ENCODE assay signal across 10 cellular contexts in genomic region chrX:413322-414201, GRCh38. TPM values are rescaled to one million over a fixed set of nuclear protein-coding genes. Genes with fewer than 3 reads are reported as not detected.
DNase-seq lines count a peak whose midpoint lies in the region; ATAC-seq, FAIRE-seq and TF ChIP-seq lines count a peak whose summit lies in the region.
"Had no signal": no experiment of that assay in that cellular context is flagged by ENCODE, and none has a peak within 500 bp of the region (broad histone marks: within the 10 kb centered on the region; RNA-seq: fewer than 3 reads in every experiment).

No MANE protein-coding gene starts in this region.

- FAIRE-seq in astrocyte (lab: Jason Lieb, UNC): no peak
- FAIRE-seq in GM19239 (lab: Jason Lieb, UNC): no peak

- H4K20me1 ChIP-seq in astrocyte (ENCODE audit: insufficient read depth, low read length): no peaks in the 10 kb centered on the region

- no peaks in the 10 kb centered on the region for H3K27me3 ChIP-seq in astrocyte (ENCODE audit: insufficient read depth, low read length)
- no peaks in the 10 kb centered on the region for H3K27me3 ChIP-seq in right cardiac atrium (ENCODE audit: control insufficient read depth, insufficient read depth)
- no peaks in the 10 kb centered on the region for H3K27me3 ChIP-seq in psoas muscle (ENCODE audit: insufficient read depth in 3 of 3, low read length in 2 of 3)

- H3K36me3 Mint-ChIP-seq in astrocyte (ENCODE audit: low read depth, unreplicated experiment): peaks cover 2% of the 10 kb centered on the region

- no peak overlapping the region for H3K4me3 Mint-ChIP-seq in astrocyte (ENCODE audit: unreplicated experiment)
- H3K4me3 Mint-ChIP-seq: effector memory CD8-positive, alpha-beta T cell; IgD-negative memory B cell had no signal

- ATAC-seq in right cardiac atrium (peak; percentile 91 to 93), psoas muscle (peak; percentile 47 to 95 (median 86)), omental fat pad (ENCODE audit: low FRiP score) (no peak)
- ATAC-seq: effector memory CD8-positive, alpha-beta T cell had no signal

- H3K36me3 ChIP-seq in astrocyte (ENCODE audit: insufficient read depth, low read length): no peaks in the 10 kb centered on the region
- H3K36me3 ChIP-seq in psoas muscle (ENCODE audit: insufficient read depth in 1 of 2, low read depth in 1 of 2): no peaks in the 10 kb centered on the region

- WGBS in right cardiac atrium: 6% methylated on average over 47 of the region's 47 CpGs
- WGBS in psoas muscle, 3 donors: 2 to 3% (median 3%) methylated on average over 47 of the region's 47 CpGs

- peaks cover 3% of the 10 kb centered on the region for H3K27me3 Mint-ChIP-seq in astrocyte (ENCODE audit: low read depth, unreplicated experiment)

- intact Hi-C loops in right cardiac atrium (cut with DNase I): no loop called here
- intact Hi-C loops in psoas muscle (cut with DNase I): loop anchor here in 1 of 2 donors (5.0 kb wide), 1 partner anchor 409 kb away; no protein-coding TSS in a partner anchor

- DNase-seq in COLO668 (lab: John Stamatoyannopoulos, UW; ENCODE audit: unreplicated experiment) (peak; percentile 54), astrocyte (ENCODE audit: low read depth) (peak; percentile 45), right cardiac atrium (peak; percentile 59 to 87 (median 86)), psoas muscle (peak; percentile 23 to 76), SW 1271 (lab: John Stamatoyannopoulos, UW) (no peak), AML-193 (lab: John Stamatoyannopoulos, UW) (no peak), GM19239 (ENCODE audit: insufficient read length, low spot score) (no peak), omental fat pad (ENCODE audit: low spot score) (no peak)
- DNase-seq: effector memory CD8-positive, alpha-beta T cell had no signal

- H3K9me3 Mint-ChIP-seq in astrocyte (ENCODE audit: unreplicated experiment): peaks cover 6% of the 10 kb centered on the region
- H3K9me3 Mint-ChIP-seq: effector memory CD8-positive, alpha-beta T cell; IgD-negative memory B cell had no signal

- TF ChIP-seq CTCF in astrocyte (IDR thresholded peaks at IDR 0.05; ENCODE audit: insufficient read depth, low read depth, low read length): peak; percentile 17
- peak; percentile 9 for TF ChIP-seq CTCF in psoas muscle (IDR thresholded peaks at IDR 0.05)
- no peak for TF ChIP-seq CTCF in omental fat pad (IDR thresholded peaks at IDR 0.05)

- peak overlapping the region; percentile 63 for H3K9ac ChIP-seq in astrocyte (ENCODE audit: low read length)

- H3K4me2 ChIP-seq in astrocyte (ENCODE audit: low read length): peak overlapping the region; percentile 88

- peaks cover 5% of the 10 kb centered on the region for H3K4me1 Mint-ChIP-seq in astrocyte (ENCODE audit: low read depth, unreplicated experiment)
- H3K4me1 Mint-ChIP-seq: IgD-negative memory B cell had no signal

- H3K4me3 ChIP-seq in astrocyte (ENCODE audit: insufficient read depth, low read depth, low read length) (peak overlapping the region; percentile 44), right cardiac atrium (ENCODE audit: low read length) (peak overlapping the region; percentile 9), psoas muscle (peak overlapping the region; percentile 60)

- H3K27ac Mint-ChIP-seq in astrocyte (ENCODE audit: unreplicated experiment): peak overlapping the region; percentile 34
- H3K27ac Mint-ChIP-seq: effector memory CD8-positive, alpha-beta T cell; IgD-negative memory B cell had no signal

- H3K79me2 ChIP-seq in astrocyte (ENCODE audit: insufficient read depth, low read length): no peaks in the 10 kb centered on the region

- H2AFZ ChIP-seq in astrocyte (ENCODE audit: low read depth, low read length): peak overlapping the region; percentile 80

- H3K27ac ChIP-seq in astrocyte (ENCODE audit: low read depth, low read length) (peak overlapping the region; percentile 2), right cardiac atrium (ENCODE audit: low read length) (peak overlapping the region; percentile 61), psoas muscle (no peak overlapping the region)

- H3K4me1 ChIP-seq in astrocyte (ENCODE audit: insufficient read depth, low read length): peaks cover 5% of the 10 kb centered on the region
- H3K4me1 ChIP-seq in right cardiac atrium (ENCODE audit: control insufficient read depth, insufficient read depth, low read length): no peaks in the 10 kb centered on the region
- H3K4me1 ChIP-seq in psoas muscle: no peaks in the 10 kb centered on the region

- H3K9me3 ChIP-seq in astrocyte (ENCODE audit: insufficient read depth, low read depth, low read length): no peaks in the 10 kb centered on the region
- H3K9me3 ChIP-seq in right cardiac atrium (ENCODE audit: control insufficient read depth, low read length): no peaks in the 10 kb centered on the region
- H3K9me3 ChIP-seq in psoas muscle: no peaks in the 10 kb centered on the region

RNA-seq across cellular contexts. Expression of gene PPP2R3B, which starts 26.9 kb away (rescaled TPM):
- total RNA-seq in astrocyte (39.3 and 44.7 TPM in 2 replicates), right cardiac atrium (100 to 1,000 TPM; 101 to 163 (median 147) TPM), psoas muscle (100 to 1,000 TPM in 2 of 4 donors, 10 to 100 TPM in 2; 77.2 to 156 (median 98.6) TPM), omental fat pad (10 to 100 TPM in 1 of 4 donors, 1 to 10 TPM in 3; 4.5 to 12.0 (median 5.7) TPM)
- polyA plus RNA-seq in right cardiac atrium (114 TPM), psoas muscle (10 to 100 TPM; 32.3 to 71.8 (median 64.9) TPM)

Comparison
In these comparisons a context has a peak if more than half of its experiments do, and no peak if none do; other contexts are left out.
1. DNase-seq: peak in COLO668 (single experiment), astrocyte (single experiment), right cardiac atrium (3 of 3) and psoas muscle (2 of 2); none in SW 1271 (0 of 2), AML-193 (0 of 2), GM19239 (single experiment) and omental fat pad (single experiment).
2. H3K4me3 ChIP-seq: peak in every context shown above with its lines; median percentile 60 in psoas muscle; 44 in astrocyte; 9 in right cardiac atrium.
3. CTCF ChIP-seq: peak in astrocyte (single experiment) and psoas muscle (single experiment); none in omental fat pad (0 of 3).